21 cellular contexts compared by ENCODE assay signal in the genomic region with DNA sequence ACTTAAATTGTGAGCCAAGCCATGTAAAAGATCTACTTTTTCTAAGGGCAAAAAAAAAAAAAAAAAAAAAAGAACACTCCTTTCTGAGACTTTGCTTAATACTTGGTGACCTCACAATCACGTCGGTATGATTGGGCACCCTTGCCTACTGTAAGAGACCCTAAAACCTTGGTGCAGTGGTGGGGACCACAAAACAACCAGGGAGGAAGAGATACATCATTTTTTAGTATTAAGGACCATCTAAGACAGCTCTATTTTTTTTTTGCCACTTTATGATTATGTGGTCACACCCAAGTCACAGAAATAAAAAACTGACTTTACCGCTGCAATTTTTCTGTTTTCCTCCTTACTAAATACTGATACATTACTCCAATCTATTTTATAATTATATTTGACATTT.
"Had no signal": no experiment of that assay in that cellular context is flagged by ENCODE, and none has a peak within 500 bp of the region (broad histone marks: within the 10 kb centered on the region; RNA-seq: fewer than 3 reads in every experiment).

No MANE protein-coding gene starts in this region.

- H3K27me3 Mint-ChIP-seq: stimulated activated memory B cell treated with anti-CD40 and anti-IgM and Interleukin-4, amounts not matched to agents 10 μg/mL and 1 μg/mL and 100 μg/mL, for 72 hours had no signal

- H3K4me3 Mint-ChIP-seq: memory B cell; naive B cell; stimulated activated memory B cell treated with anti-CD40 and anti-IgM and Interleukin-4, amounts not matched to agents 10 μg/mL and 1 μg/mL and 100 μg/mL, for 72 hours; stimulated activated naive CD8-positive, alpha-beta T cell treated with anti-CD3 and anti-CD28 coated beads, Interleukin-15, Interleukin-2, amounts not matched to agents 100 ng/mL and 50 ng/mL, for 24 hours had no signal

- H3K4me1 ChIP-seq: gastroesophageal sphincter, lower lobe of right lung, psoas muscle, right lobe of liver, upper lobe of right lung had no signal

- H3K9me3 ChIP-seq: esophagus squamous epithelium, gastroesophageal sphincter, left ventricle myocardium inferior, lower lobe of right lung, neutrophil, psoas muscle, right lobe of liver, tibial nerve, upper lobe of right lung had no signal

- H3K27ac Mint-ChIP-seq: memory B cell; stimulated activated memory B cell treated with anti-CD40 and anti-IgM and Interleukin-4, amounts not matched to agents 10 μg/mL and 1 μg/mL and 100 μg/mL, for 72 hours had no signal

- H3K36me3 ChIP-seq: right lobe of liver had no signal

- H3K9me3 Mint-ChIP-seq: memory B cell; stimulated activated memory B cell treated with anti-CD40 and anti-IgM and Interleukin-4, amounts not matched to agents 10 μg/mL and 1 μg/mL and 100 μg/mL, for 72 hours; stimulated activated naive CD8-positive, alpha-beta T cell treated with anti-CD3 and anti-CD28 coated beads, Interleukin-15, Interleukin-2, amounts not matched to agents 100 ng/mL and 50 ng/mL, for 24 hours had no signal

- H3K27ac ChIP-seq: esophagus squamous epithelium, gastroesophageal sphincter, left ventricle myocardium inferior, lower lobe of right lung, neutrophil, psoas muscle, right lobe of liver, tibial nerve, upper lobe of right lung had no signal

- ATAC-seq: gastroesophageal sphincter; left cardiac atrium; lower lobe of right lung; psoas muscle; right lobe of liver; stimulated activated memory B cell treated with anti-CD40 and anti-IgM and Interleukin-4, amounts not matched to agents 10 μg/mL and 1 μg/mL and 100 μg/mL, for 72 hours; upper lobe of right lung had no signal

- H3K4me3 ChIP-seq: esophagus squamous epithelium, gastroesophageal sphincter, left ventricle myocardium inferior, lower lobe of right lung, psoas muscle, right lobe of liver, tibial nerve, upper lobe of right lung had no signal

- DNase-seq: effector memory CD4-positive, alpha-beta T cell; esophagus squamous epithelium; foreskin fibroblast; glutamatergic neuron; kidney; left cardiac atrium; left ventricle myocardium inferior; lower lobe of right lung; naive B cell; psoas muscle; retina; right lobe of liver; stimulated activated CD4-positive, alpha-beta T cell treated with anti-CD3 and anti-CD28 coated beads, Interleukin-4, amount 100 ng/mL, for 1 hour; stimulated activated CD8-positive, alpha-beta memory T cell treated with anti-CD3 and anti-CD28 coated beads, Interleukin-4, amount 100 ng/mL, for 48 hours; upper lobe of right lung had no signal

- H3K27me3 ChIP-seq: right lobe of liver, tibial nerve, upper lobe of right lung had no signal
